Comparison of ENCODE assay signal across 1 cellular context in the genomic region with DNA sequence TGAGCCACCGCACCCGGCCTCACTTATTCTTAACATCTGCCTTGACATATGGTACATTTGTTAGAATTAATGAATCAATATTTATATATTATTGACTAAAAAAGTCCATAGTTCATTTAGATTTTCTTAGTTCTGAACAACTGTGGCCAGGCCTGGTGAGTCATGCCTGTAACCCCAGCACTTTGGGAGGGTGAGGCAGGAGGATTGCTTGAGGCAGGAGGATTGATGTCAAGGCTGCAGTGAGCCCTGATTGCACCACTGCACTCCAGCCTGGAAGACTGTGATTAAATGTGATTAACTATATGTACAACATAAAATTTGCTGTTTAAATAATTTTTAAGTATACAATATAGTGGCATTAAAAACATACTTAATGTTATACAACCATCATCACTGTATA.
TF ChIP-seq lines count a peak whose summit lies in the region.

No MANE protein-coding gene starts in this region.

TF ChIP-seq in GM12878, 131 proteins besides CTCF, POLR2A, EP300 and RAD21 (continued from another document):
- TF ChIP-seq MYB (IDR thresholded peaks at IDR 0.05; ENCODE audit: borderline replicate concordance, low read depth, low read length) (no peak), NRF1 (conservative IDR thresholded peaks at IDR 0.05; ENCODE audit: low read depth, low read length) (no peak), DPF2 (IDR thresholded peaks at IDR 0.05) (no peak), KLF5 (IDR thresholded peaks at IDR 0.05; ENCODE audit: partially characterized antibody) (no peak), TBL1XR1 (IDR thresholded peaks at IDR 0.05; ENCODE audit: low read depth, low read length) (no peak)
- TF ChIP-seq, protein P1, sequence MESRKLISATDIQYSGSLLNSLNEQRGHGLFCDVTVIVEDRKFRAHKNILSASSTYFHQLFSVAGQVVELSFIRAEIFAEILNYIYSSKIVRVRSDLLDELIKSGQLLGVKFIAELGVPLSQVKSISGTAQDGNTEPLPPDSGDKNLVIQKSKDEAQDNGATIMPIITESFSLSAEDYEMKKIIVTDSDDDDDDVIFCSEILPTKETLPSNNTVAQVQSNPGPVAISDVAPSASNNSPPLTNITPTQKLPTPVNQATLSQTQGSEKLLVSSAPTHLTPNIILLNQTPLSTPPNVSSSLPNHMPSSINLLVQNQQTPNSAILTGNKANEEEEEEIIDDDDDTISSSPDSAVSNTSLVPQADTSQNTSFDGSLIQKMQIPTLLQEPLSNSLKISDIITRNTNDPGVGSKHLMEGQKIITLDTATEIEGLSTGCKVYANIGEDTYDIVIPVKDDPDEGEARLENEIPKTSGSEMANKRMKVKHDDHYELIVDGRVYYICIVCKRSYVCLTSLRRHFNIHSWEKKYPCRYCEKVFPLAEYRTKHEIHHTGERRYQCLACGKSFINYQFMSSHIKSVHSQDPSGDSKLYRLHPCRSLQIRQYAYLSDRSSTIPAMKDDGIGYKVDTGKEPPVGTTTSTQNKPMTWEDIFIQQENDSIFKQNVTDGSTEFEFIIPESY (IDR thresholded peaks at IDR 0.05), result no peak
TF ChIP-seq in GM12878: peak in this region for 0.
